Comparison of ENCODE assay signal across 15 cellular contexts in the genomic region with DNA sequence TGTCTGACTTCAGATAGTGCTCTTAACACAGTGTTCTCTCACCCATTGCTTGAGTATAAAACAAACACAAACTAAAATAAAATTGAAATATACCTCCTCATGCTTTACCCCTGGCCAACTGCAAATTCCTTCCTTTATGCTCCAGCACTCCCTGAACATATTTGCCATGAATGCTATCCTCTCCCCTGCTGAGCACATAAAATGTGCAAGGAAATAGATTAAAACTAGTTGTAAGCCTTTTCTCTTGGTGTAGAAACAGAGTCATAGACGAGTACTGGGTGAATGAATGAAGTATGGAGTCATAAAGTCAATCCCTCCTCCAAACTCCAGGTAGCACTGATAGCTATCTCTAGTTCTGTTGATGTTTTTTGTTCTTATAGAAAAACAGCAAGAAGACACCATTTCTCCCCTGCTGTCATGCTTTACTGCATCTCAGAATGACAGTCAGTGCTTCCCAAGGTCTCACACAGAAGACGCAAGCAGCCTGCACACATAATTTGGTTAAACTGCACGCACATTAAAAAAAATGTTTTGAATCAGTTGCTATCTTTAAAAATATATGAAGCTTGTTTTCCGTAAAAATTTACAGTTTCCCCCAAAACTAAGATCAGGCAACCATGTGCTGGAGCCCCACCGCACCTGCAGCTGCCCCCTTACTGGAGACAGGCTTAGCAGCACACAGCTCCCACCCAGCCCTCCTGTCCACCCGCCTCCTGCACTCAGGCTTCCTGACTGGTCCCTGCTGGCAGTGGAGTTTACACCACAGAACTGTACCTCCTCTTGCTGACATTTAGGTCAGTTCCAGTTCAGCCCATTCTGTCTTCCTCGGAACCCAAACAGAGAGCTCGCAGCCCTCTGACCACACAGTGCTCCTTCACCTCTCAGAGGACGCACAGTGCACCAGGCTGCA. TPM values are rescaled to one million over a fixed set of nuclear protein-coding genes. Genes with fewer than 3 reads are reported as not detected.
DNase-seq lines count a peak whose midpoint lies in the region; ATAC-seq and TF ChIP-seq lines count a peak whose summit lies in the region.
"Had no signal": no experiment of that assay in that cellular context is flagged by ENCODE, and none has a peak within 500 bp of the region (broad histone marks: within the 10 kb centered on the region; RNA-seq: fewer than 3 reads in every experiment).

No MANE protein-coding gene starts in this region.

- H2AFZ ChIP-seq in hepatocyte = no peak overlapping the region
- no peak overlapping the region for H2AFZ ChIP-seq in smooth muscle cell (ENCODE audit: low read depth)
- H2AFZ ChIP-seq: PC-9 had no signal

- H3K4me3 ChIP-seq in hepatocyte (peak overlapping the region; percentile 92), smooth muscle cell (peak overlapping the region; percentile 93), testis (no peak overlapping the region)
- H3K4me3 ChIP-seq: lung had no signal

- 65% methylated on average over 9 of the region's 9 CpGs for WGBS in hepatocyte (ENCODE audit: low lambda C conversion rate, missing lambda C conversion rate)
- 91% methylated on average over 9 of the region's 9 CpGs for WGBS in smooth muscle cell (ENCODE audit: low lambda C conversion rate)
- WGBS in testis, 2 donors = 56% methylated on average over 9 of the region's 9 CpGs

- no peak for ATAC-seq in WTC11
- ATAC-seq: activated CD4-positive, CD25-positive, alpha-beta regulatory T cell treated with anti-CD3 and anti-CD28 coated beads, Interleukin-2, amount 50 U/mL, for 24 hours had no signal

- H3K27me3 ChIP-seq in hepatocyte = no peaks in the 10 kb centered on the region
- no peaks in the 10 kb centered on the region for H3K27me3 ChIP-seq in smooth muscle cell (ENCODE audit: low read depth)
- H3K27me3 ChIP-seq in testis = no peaks in the 10 kb centered on the region

- CTCF ChIA-PET in WTC11 (lab: Charles Lee) = interaction anchor here (1.0 kb wide), 1 partner anchor 52 kb away, joined by 4 read pairs; no protein-coding TSS in a partner anchor

- peak overlapping the region; percentile 98 for H3K4me2 ChIP-seq in hepatocyte
- no peak overlapping the region for H3K4me2 ChIP-seq in smooth muscle cell

- POLR2A ChIA-PET in WTC11 (lab: Charles Lee) = interaction anchor here (0.6 kb wide), 1 partner anchor 23 kb away, joined by 3 read pairs; no protein-coding TSS in a partner anchor

- H3K36me3 ChIP-seq in hepatocyte (replicated peaks; ENCODE audit: insufficient read depth, low read depth) (no peaks in the 10 kb centered on the region), smooth muscle cell (ENCODE audit: low read depth) (no peaks in the 10 kb centered on the region), testis (ENCODE audit: low read depth, missing control alignments) (no peaks in the 10 kb centered on the region)

- H3F3A ChIP-seq in smooth muscle cell (ENCODE audit: low read depth) = peaks cover 8% of the 10 kb centered on the region

- H3K4me1 ChIP-seq in hepatocyte (ENCODE audit: insufficient read depth) (peaks cover 19% of the 10 kb centered on the region), smooth muscle cell (ENCODE audit: low read depth) (peaks cover 11% of the 10 kb centered on the region), testis (no peaks in the 10 kb centered on the region)

- H3K9me3 Mint-ChIP-seq in activated naive CD4-positive, alpha-beta T cell treated with anti-CD3 and anti-CD28 coated beads, Interleukin-2, amount 50 U/mL, for 24 hours = no peaks in the 10 kb centered on the region
- no peaks in the 10 kb centered on the region for H3K9me3 Mint-ChIP-seq in WTC11

- H3K4me1 Mint-ChIP-seq in activated naive CD4-positive, alpha-beta T cell treated with anti-CD3 and anti-CD28 coated beads, Interleukin-2, amount 50 U/mL, for 24 hours = peaks cover 30% of the 10 kb centered on the region
- H3K4me1 Mint-ChIP-seq in WTC11 = peaks cover 31% of the 10 kb centered on the region

- no peak overlapping the region for H3K27ac Mint-ChIP-seq in activated naive CD4-positive, alpha-beta T cell treated with anti-CD3 and anti-CD28 coated beads, Interleukin-2, amount 50 U/mL, for 24 hours
- no peak overlapping the region for H3K27ac Mint-ChIP-seq in WTC11

- H3K9ac ChIP-seq in smooth muscle cell (ENCODE audit: low read depth) = no peak overlapping the region

- TF ChIP-seq CTCF in WTC11 (IDR thresholded peaks at IDR 0.05) = no peak
- TF ChIP-seq CTCF in hepatocyte (IDR thresholded peaks at IDR 0.05; ENCODE audit: poor library complexity) = no peak
- no peak for TF ChIP-seq CTCF in smooth muscle cell (IDR thresholded peaks at IDR 0.05; ENCODE audit: borderline replicate concordance, insufficient read depth, poor library complexity, severe bottlenecking)
- no peak for TF ChIP-seq CTCF in testis (IDR thresholded peaks at IDR 0.05)

- H3K36me3 Mint-ChIP-seq in activated naive CD4-positive, alpha-beta T cell treated with anti-CD3 and anti-CD28 coated beads, Interleukin-2, amount 50 U/mL, for 24 hours = no peaks in the 10 kb centered on the region
- peaks cover 2% of the 10 kb centered on the region; the same call in 1 of the 2 replicates for H3K36me3 Mint-ChIP-seq in WTC11

- H3K9me3 ChIP-seq in hepatocyte (ENCODE audit: low read depth) = no peaks in the 10 kb centered on the region
- H3K9me3 ChIP-seq in smooth muscle cell (replicated peaks; ENCODE audit: low read depth) = no peaks in the 10 kb centered on the region
- H3K9me3 ChIP-seq in testis = no peaks in the 10 kb centered on the region

- no peaks in the 10 kb centered on the region for H3K9me2 ChIP-seq in hepatocyte (replicated peaks; ENCODE audit: insufficient read depth)

- H3K27ac ChIP-seq in hepatocyte = no peak overlapping the region
- no peak overlapping the region for H3K27ac ChIP-seq in smooth muscle cell (ENCODE audit: low read depth)
- no peak overlapping the region for H3K27ac ChIP-seq in testis
- H3K27ac ChIP-seq: PC-9 had no signal

- intact Hi-C loops in testis (cut with DNase I; ENCODE audit: low total_unique reads) = loop anchor here (10.0 kb wide), 1 partner anchor 50 kb away; no protein-coding TSS in a partner anchor

- no peak for TF ChIP-seq POLR2A in testis (IDR thresholded peaks at IDR 0.05)
- TF ChIP-seq POLR2A in erythroblast (IDR thresholded peaks at IDR 0.05; ENCODE audit: low read length) = no peak

- peaks cover 34% of the 10 kb centered on the region for H3K27me3 Mint-ChIP-seq in activated naive CD4-positive, alpha-beta T cell treated with anti-CD3 and anti-CD28 coated beads, Interleukin-2, amount 50 U/mL, for 24 hours
- H3K27me3 Mint-ChIP-seq in WTC11 (ENCODE audit: low read depth) = peaks cover 37% of the 10 kb centered on the region

- H4K20me1 ChIP-seq in hepatocyte (ENCODE audit: insufficient read depth, poor library complexity, severe bottlenecking) (no peaks in the 10 kb centered on the region), smooth muscle cell (ENCODE audit: low read depth) (peaks cover 28% of the 10 kb centered on the region)

- H3K79me2 ChIP-seq in hepatocyte = peaks cover 57% of the 10 kb centered on the region
- peaks cover 16% of the 10 kb centered on the region for H3K79me2 ChIP-seq in smooth muscle cell (ENCODE audit: low read depth)

- DNase-seq in activated naive CD4-positive, alpha-beta T cell treated with anti-CD3 and anti-CD28 coated beads, Interleukin-2, amount 50 U/mL, for 16 hours = no peak
- DNase-seq in WTC11 (ENCODE audit: low spot score) (no peak), hepatocyte (ENCODE audit: low spot score) (no peak), smooth muscle cell (lab: John Stamatoyannopoulos, UW; ENCODE audit: unreplicated experiment) (no peak), testis (no peak), erythroblast (lab: John Stamatoyannopoulos, UW) (no peak), KG1 (lab: John Stamatoyannopoulos, UW) (no peak)
- DNase-seq: activated T-cell treated with anti-CD3 and anti-CD28 coated beads for 4 hours, amygdala, DMS 273 treated with DMSO at 0.1 percent for 48 hours, NCI-H2107, PC-9 had no signal

- H3K4me3 Mint-ChIP-seq in activated naive CD4-positive, alpha-beta T cell treated with anti-CD3 and anti-CD28 coated beads, Interleukin-2, amount 50 U/mL, for 24 hours = peak overlapping the region; percentile 83
- H3K4me3 Mint-ChIP-seq in WTC11 = peak overlapping the region; percentile 84

TF ChIP-seq in WTC11, 78 proteins besides CTCF, POLR2A, EP300 and RAD21 (continues in another document):
- TF ChIP-seq MXD4 (CRISPR knock-in tag; IDR thresholded peaks at IDR 0.05; ENCODE audit: borderline replicate concordance) (no peak), RORB (CRISPR knock-in tag; IDR thresholded peaks at IDR 0.05) (no peak), FOXJ3 (CRISPR knock-in tag; IDR thresholded peaks at IDR 0.05; ENCODE audit: borderline replicate concordance) (no peak), SMAD3 (CRISPR knock-in tag; IDR thresholded peaks at IDR 0.05; ENCODE audit: borderline replicate concordance) (no peak), NFE2L1 (CRISPR knock-in tag; IDR thresholded peaks at IDR 0.05) (no peak), NFATC4 (CRISPR knock-in tag; IDR thresholded peaks at IDR 0.05) (no peak), E2F5 (CRISPR knock-in tag; IDR thresholded peaks at IDR 0.05) (no peak)
- TF ChIP-seq, protein P1, sequence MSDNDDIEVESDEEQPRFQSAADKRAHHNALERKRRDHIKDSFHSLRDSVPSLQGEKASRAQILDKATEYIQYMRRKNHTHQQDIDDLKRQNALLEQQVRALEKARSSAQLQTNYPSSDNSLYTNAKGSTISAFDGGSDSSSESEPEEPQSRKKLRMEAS (CRISPR knock-in tag; IDR thresholded peaks at IDR 0.05) = no peak

RNA-seq across cellular contexts. Expression of gene GPR161, which starts 2.3 kb away (rescaled TPM):
- total RNA-seq in WTC11 (2021) (11.0 to 11.6 TPM (median 11.2 TPM) in 3 replicates), hepatocyte (13.6 and 15.9 TPM in 2 replicates), smooth muscle cell (9.7 and 9.9 TPM in 2 replicates), testis (1 to 10 TPM; 6.1 to 6.7 TPM)
- polyA plus RNA-seq in hepatocyte (19.3 and 22.4 TPM in 2 replicates), smooth muscle cell (23.3 and 25.4 TPM in 2 replicates), testis (ENCODE audit: insufficient read depth, low read depth, low replicate concordance) (3.7 TPM)

RNA-seq across cellular contexts. Expression of gene TIPRL, which starts 44.4 kb away (rescaled TPM):
- total RNA-seq in WTC11 (2021) = 25.3 to 25.8 TPM (median 25.4 TPM) in 3 replicates
- 42.6 and 47.6 TPM in 2 replicates for total RNA-seq in hepatocyte
- 38.1 and 44.2 TPM in 2 replicates for polyA plus RNA-seq in hepatocyte
- 33.4 and 45.9 TPM in 2 replicates for total RNA-seq in smooth muscle cell
- polyA plus RNA-seq in smooth muscle cell = 31.0 and 38.9 TPM in 2 replicates
- 10 to 100 TPM; 19.8 to 23.5 TPM for total RNA-seq in testis
- 44.6 TPM for polyA plus RNA-seq in testis (ENCODE audit: insufficient read depth, low read depth, low replicate concordance)

Comparison
In these comparisons a context has a peak if more than half of its experiments do, and no peak if none do; other contexts are left out.
1. H3K4me3 ChIP-seq: peak in hepatocyte (single experiment) and smooth muscle cell (single experiment); none in testis (0 of 2).